21 cellular contexts compared by ENCODE assay signal in the genomic region with DNA sequence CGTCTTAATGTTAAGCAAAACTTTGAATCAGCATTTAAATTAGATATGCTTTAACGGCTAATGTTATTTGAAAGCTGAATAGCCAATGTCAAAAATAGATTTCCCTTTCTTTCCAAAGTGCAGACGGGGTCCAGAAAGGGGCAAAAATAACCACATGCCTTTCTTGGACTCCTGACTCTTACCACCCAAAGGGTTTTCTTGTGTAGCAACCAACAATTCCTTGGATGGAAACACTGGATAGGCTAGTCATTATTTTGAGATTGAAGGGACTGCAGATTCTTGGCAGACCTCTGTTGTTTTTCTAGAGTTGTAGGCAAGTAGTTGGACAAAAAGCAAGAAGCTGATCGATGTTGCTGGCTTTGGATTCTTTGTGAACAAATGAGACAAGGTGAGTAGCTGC.
DNase-seq lines count a peak whose midpoint lies in the region; ATAC-seq and TF ChIP-seq lines count a peak whose summit lies in the region.
"Had no signal": no experiment of that assay in that cellular context is flagged by ENCODE, and none has a peak within 500 bp of the region (broad histone marks: within the 10 kb centered on the region; RNA-seq: fewer than 3 reads in every experiment).

No MANE protein-coding gene starts in this region.

- no peak overlapping the region for H2BK15ac ChIP-seq in mesendoderm (replicated peaks; ENCODE audit: low read depth)

- no peaks in the 10 kb centered on the region for H3K9me3 Mint-ChIP-seq in WTC11

- no CpG with 5 or more reads among the region's 4 CpGs for WGBS in mesendoderm (ENCODE audit: extremely low coverage, insufficient coverage, low lambda C conversion rate)
- WGBS in suprapubic skin, result 34% methylated on average over 4 of the region's 4 CpGs

- DNase-seq in WTC11 (ENCODE audit: low spot score) (no peak), fibroblast of the aortic adventitia (ENCODE audit: low read depth) (peak; percentile 68), mesendoderm (no peak), suprapubic skin (ENCODE audit: low spot score in 2 of 2) (no peak), epidermal melanocyte (ENCODE audit: insufficient read length, low spot score) (no peak), SW480 (ENCODE audit: low spot score) (no peak)
- DNase-seq: activated CD8-positive, alpha-beta T cell treated with anti-CD3 and anti-CD28 coated beads, Interleukin-2, amount 10 ng/mL, durations not matched to agents 7 days and 5 days; activated naive CD4-positive, alpha-beta T cell treated with anti-CD3 and anti-CD28 coated beads, Interleukin-2, amount 10 ng/mL, durations not matched to agents 7 days and 5 days; activated T-cell treated with anti-CD3 and anti-CD28 coated beads, Interleukin-2, amount 50 U/mL, for 4 hours; Calu3; cortex of kidney; erythroblast; glutamatergic neuron; NCI-H1092; NCI-H2107; NCI-H524 treated with DMSO at 0.1 percent for 48 hours; T-helper 1 cell had no signal

- no peak overlapping the region for H3K27ac Mint-ChIP-seq in WTC11
- H3K27ac Mint-ChIP-seq: activated CD8-positive, alpha-beta T cell treated with anti-CD3 and anti-CD28 coated beads, Interleukin-2, amount 10 ng/mL, durations not matched to agents 7 days and 5 days; activated naive CD4-positive, alpha-beta T cell treated with anti-CD3 and anti-CD28 coated beads, Interleukin-2, amount 10 ng/mL, durations not matched to agents 7 days and 5 days; mesothelial cell of epicardium had no signal

- no peak overlapping the region for H4K8ac ChIP-seq in mesendoderm (ENCODE audit: low read depth, low read length)

- H3K4me1 ChIP-seq in mesendoderm (ENCODE audit: control insufficient read depth, low read depth, low read length), result peaks cover 3% of the 10 kb centered on the region
- peaks cover 3% of the 10 kb centered on the region for H3K4me1 ChIP-seq in suprapubic skin

- peaks cover 34% of the 10 kb centered on the region for H3K27me3 Mint-ChIP-seq in WTC11 (ENCODE audit: low read depth)
- H3K27me3 Mint-ChIP-seq: activated naive CD4-positive, alpha-beta T cell treated with anti-CD3 and anti-CD28 coated beads, Interleukin-2, amount 10 ng/mL, durations not matched to agents 7 days and 5 days had no signal

- no peak overlapping the region for H2BK120ac ChIP-seq in mesendoderm (ENCODE audit: low read depth, low read length)

- TF ChIP-seq POLR2A in suprapubic skin (IDR thresholded peaks at IDR 0.05), result no peak

- H3K27ac ChIP-seq in mesendoderm (ENCODE audit: low read depth, low read length), result no peak overlapping the region
- H3K27ac ChIP-seq in suprapubic skin, result peak overlapping the region; percentile 4
- H3K27ac ChIP-seq: VCaP had no signal

- H3K36me3 ChIP-seq in mesendoderm (ENCODE audit: control insufficient read depth, insufficient read depth, low read length) (no peaks in the 10 kb centered on the region), suprapubic skin (no peaks in the 10 kb centered on the region)

- H3K9me3 ChIP-seq in suprapubic skin, result no peaks in the 10 kb centered on the region

- H3K23ac ChIP-seq in mesendoderm (ENCODE audit: low read length), result no peak overlapping the region

- H3K4me3 ChIP-seq in fibroblast of the aortic adventitia (ENCODE audit: low read depth, low read length) (no peak overlapping the region), mesendoderm (ENCODE audit: low read length) (no peak overlapping the region), suprapubic skin (no peak overlapping the region)

- H4K5ac ChIP-seq in mesendoderm (ENCODE audit: low read length), result no peak overlapping the region

- peaks cover 51% of the 10 kb centered on the region for H3K4me1 Mint-ChIP-seq in WTC11
- H3K4me1 Mint-ChIP-seq: activated naive CD4-positive, alpha-beta T cell treated with anti-CD3 and anti-CD28 coated beads, Interleukin-2, amount 10 ng/mL, durations not matched to agents 7 days and 5 days had no signal

- H2AK5ac ChIP-seq in mesendoderm (ENCODE audit: low read length), result no peak overlapping the region

- H3K27me3 ChIP-seq in mesendoderm (ENCODE audit: insufficient read depth, low read length, poor library complexity) (no peaks in the 10 kb centered on the region), suprapubic skin (no peaks in the 10 kb centered on the region)

- H3K79me2 ChIP-seq in mesendoderm (ENCODE audit: control insufficient read depth, insufficient read depth, low read length), result no peaks in the 10 kb centered on the region

- peak overlapping the region; percentile 34; the same call in 1 of the 2 replicates for H3K4me3 Mint-ChIP-seq in WTC11
- H3K4me3 Mint-ChIP-seq: activated CD8-positive, alpha-beta T cell treated with anti-CD3 and anti-CD28 coated beads, Interleukin-2, amount 10 ng/mL, durations not matched to agents 7 days and 5 days; activated naive CD4-positive, alpha-beta T cell treated with anti-CD3 and anti-CD28 coated beads, Interleukin-2, amount 10 ng/mL, durations not matched to agents 7 days and 5 days; activated T-cell treated with anti-CD3 and anti-CD28 coated beads, Interleukin-2, amount 50 U/mL, for 4 hours; mesothelial cell of epicardium had no signal

- no peak for TF ChIP-seq CTCF in WTC11 (IDR thresholded peaks at IDR 0.05)
- TF ChIP-seq CTCF in fibroblast of the aortic adventitia (IDR thresholded peaks at IDR 0.05; ENCODE audit: insufficient read depth, low read length), result no peak
- no peak for TF ChIP-seq CTCF in suprapubic skin (IDR thresholded peaks at IDR 0.05)

- TF ChIP-seq EP300 in suprapubic skin (IDR thresholded peaks at IDR 0.05), result no peak

- no peak overlapping the region for H3K4ac ChIP-seq in mesendoderm (ENCODE audit: low read depth, low read length)

- POLR2A ChIA-PET in WTC11 (lab: Charles Lee), result no interaction called here

- CTCF ChIA-PET in WTC11 (lab: Charles Lee), result interaction anchor here (0.6 to 1.8 kb wide), 3 partner anchors 14 to 51 kb away, joined by 3 to 7 read pairs (median 4); no protein-coding TSS in a partner anchor

- H3K36me3 Mint-ChIP-seq in WTC11, result no peaks in the 10 kb centered on the region; the same call in 1 of the 2 replicates
- H3K36me3 Mint-ChIP-seq: activated naive CD4-positive, alpha-beta T cell treated with anti-CD3 and anti-CD28 coated beads, Interleukin-2, amount 10 ng/mL, durations not matched to agents 7 days and 5 days had no signal

- no peaks in the 10 kb centered on the region for H3K79me1 ChIP-seq in mesendoderm (ENCODE audit: low read length)

- H3K56ac ChIP-seq in mesendoderm (ENCODE audit: low read length), result no peak overlapping the region

- H3K9ac ChIP-seq in mesendoderm (ENCODE audit: low read length), result no peak overlapping the region

- peak overlapping the region; percentile 20 for H3K18ac ChIP-seq in mesendoderm (ENCODE audit: low read length)

- H3K4me2 ChIP-seq in mesendoderm (ENCODE audit: low read length), result no peak overlapping the region

- no peak for ATAC-seq in WTC11
- ATAC-seq in GM21515 (IDR thresholded peaks at IDR 0.05; ENCODE audit: unreplicated experiment), result no peak
- no peak for ATAC-seq in HG03571 (IDR thresholded peaks at IDR 0.05; ENCODE audit: unreplicated experiment)
- ATAC-seq: activated CD8-positive, alpha-beta T cell treated with anti-CD3 and anti-CD28 coated beads, Interleukin-2, amount 10 ng/mL, durations not matched to agents 7 days and 5 days; activated T-cell treated with anti-CD3 and anti-CD28 coated beads, Interleukin-2, amount 50 U/mL, for 4 hours had no signal

- no peak overlapping the region for H2BK5ac ChIP-seq in mesendoderm (ENCODE audit: low read length)

TF ChIP-seq in WTC11, 78 proteins besides CTCF, POLR2A, EP300 and RAD21:
- TF ChIP-seq JAZF1 (CRISPR knock-in tag; IDR thresholded peaks at IDR 0.05), result no peak
- TF ChIP-seq ZNF671 (CRISPR knock-in tag; IDR thresholded peaks at IDR 0.05), result no peak
- TF ChIP-seq, protein P1, sequence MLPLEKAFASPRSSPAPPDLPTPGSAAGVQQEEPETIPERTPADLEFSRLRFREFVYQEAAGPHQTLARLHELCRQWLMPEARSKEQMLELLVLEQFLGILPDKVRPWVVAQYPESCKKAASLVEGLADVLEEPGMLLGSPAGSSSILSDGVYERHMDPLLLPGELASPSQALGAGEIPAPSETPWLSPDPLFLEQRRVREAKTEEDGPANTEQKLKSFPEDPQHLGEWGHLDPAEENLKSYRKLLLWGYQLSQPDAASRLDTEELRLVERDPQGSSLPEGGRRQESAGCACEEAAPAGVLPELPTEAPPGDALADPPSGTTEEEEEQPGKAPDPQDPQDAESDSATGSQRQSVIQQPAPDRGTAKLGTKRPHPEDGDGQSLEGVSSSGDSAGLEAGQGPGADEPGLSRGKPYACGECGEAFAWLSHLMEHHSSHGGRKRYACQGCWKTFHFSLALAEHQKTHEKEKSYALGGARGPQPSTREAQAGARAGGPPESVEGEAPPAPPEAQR (CRISPR knock-in tag; IDR thresholded peaks at IDR 0.05), result no peak
TF ChIP-seq in WTC11: peak in this region for 0.
